Comparison of ENCODE assay signal across 9 cellular contexts in the genomic region with DNA sequence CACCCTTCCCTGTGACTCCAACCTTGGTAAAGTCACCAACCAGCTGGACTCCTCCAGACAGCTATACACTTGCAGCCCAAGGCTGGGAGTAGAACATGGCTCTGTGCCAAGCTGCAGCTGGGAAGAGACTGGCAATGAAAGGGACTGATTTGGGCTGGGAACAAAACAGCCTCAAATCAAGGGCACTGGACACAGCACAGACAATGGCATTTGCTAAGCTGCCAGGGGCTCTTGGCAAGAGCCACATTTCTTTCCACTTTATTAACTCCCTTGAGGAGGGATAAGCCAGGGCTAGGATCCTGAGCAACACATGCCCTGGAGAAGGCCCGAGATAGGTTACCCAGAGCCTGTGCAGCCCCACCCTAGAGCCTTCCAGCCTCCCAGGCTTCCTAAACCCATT. TPM values are rescaled to one million over a fixed set of nuclear protein-coding genes. Genes with fewer than 3 reads are reported as not detected.
DNase-seq lines count a peak whose midpoint lies in the region; ATAC-seq and TF ChIP-seq lines count a peak whose summit lies in the region.
"Had no signal": no experiment of that assay in that cellular context is flagged by ENCODE, and none has a peak within 500 bp of the region (broad histone marks: within the 10 kb centered on the region; RNA-seq: fewer than 3 reads in every experiment).

No MANE protein-coding gene starts in this region.

- no peaks in the 10 kb centered on the region for H3K36me3 ChIP-seq in lower lobe of right lung

- no peak overlapping the region for H3K27ac ChIP-seq in lower lobe of right lung
- H3K27ac ChIP-seq: HL-60 had no signal

- H3K4me1 ChIP-seq in lower lobe of right lung = no peaks in the 10 kb centered on the region

- H3K4me3 ChIP-seq in cardiac fibroblast (replicated peaks in 1 of 2; ENCODE audit: low read depth in 2 of 2, low read length in 2 of 2) (no peak overlapping the region), lower lobe of right lung (no peak overlapping the region)

- peak; percentile 98 for DNase-seq in Ammon's horn (ENCODE audit: low spot score)
- DNase-seq in NCI-H2107 treated with DMSO at 0.1 percent for 48 hours (lab: John Stamatoyannopoulos, UW; ENCODE audit: unreplicated experiment) = peak; percentile 46
- DNase-seq in cardiac fibroblast (ENCODE audit: low read depth in 2 of 2) = peak; percentile 15 to 58
- peak; percentile 10 for DNase-seq in iris pigment epithelial cell (ENCODE audit: low read depth)
- no peak for DNase-seq in DMS114 treated with DMSO at 0.1 percent for 48 hours (lab: John Stamatoyannopoulos, UW; ENCODE audit: unreplicated experiment)
- DNase-seq in lower lobe of right lung = no peak

- TF ChIP-seq CTCF in cardiac fibroblast (IDR thresholded peaks at IDR 0.05; ENCODE audit: low read depth, low read length) (no peak), lower lobe of right lung (IDR thresholded peaks at IDR 0.05) (no peak)

- H3K27me3 ChIP-seq in lower lobe of right lung (ENCODE audit: low read depth) = no peaks in the 10 kb centered on the region

- no peaks in the 10 kb centered on the region for H3K9me3 ChIP-seq in lower lobe of right lung

- ATAC-seq in HG02623 (IDR thresholded peaks at IDR 0.05; ENCODE audit: unreplicated experiment) = no peak
- ATAC-seq in lower lobe of right lung = no peak
- ATAC-seq in HG02642 (IDR thresholded peaks at IDR 0.05; ENCODE audit: poor library complexity, unreplicated experiment) = no peak

- intact Hi-C loops in lower lobe of right lung (cut with DNase I) = no loop called here

RNA-seq across cellular contexts. Expression of a gene that starts 12.0 kb away (rescaled TPM):
- total RNA-seq in lower lobe of right lung = 9.6 TPM

RNA-seq across cellular contexts. Expression of a gene that starts 14.4 kb away (rescaled TPM):
- 46.9 TPM for total RNA-seq in lower lobe of right lung

RNA-seq across cellular contexts. Expression of a gene that starts 39.8 kb away (rescaled TPM):
- total RNA-seq in lower lobe of right lung = 56.4 TPM

Comparison
In these comparisons a context has a peak if more than half of its experiments do, and no peak if none do; other contexts are left out.
1. DNase-seq: peak in Ammon's horn (single experiment), NCI-H2107 treated with DMSO at 0.1 percent for 48 hours (single experiment), cardiac fibroblast (2 of 2) and iris pigment epithelial cell (single experiment); none in DMS114 treated with DMSO at 0.1 percent for 48 hours (single experiment) and lower lobe of right lung (single experiment).